In genomic region chr3:76646921-76647562, GRCh38 we compare ENCODE assay signal across 25 cellular contexts.
A peak's percentile ranks its signal among the peaks of the same experiment; 100 is the strongest.
DNase-seq lines count a peak whose midpoint lies in the region; ATAC-seq and TF ChIP-seq lines count a peak whose summit lies in the region.
"Had no signal": no experiment of that assay in that cellular context is flagged by ENCODE, and none has a peak within 500 bp of the region (broad histone marks: within the 10 kb centered on the region; RNA-seq: fewer than 3 reads in every experiment).

No MANE protein-coding gene starts in this region.

- no peaks in the 10 kb centered on the region for H3F3A ChIP-seq in OCI-LY1 (ENCODE audit: insufficient read depth, low read length)

- H3K4me3 ChIP-seq in OCI-LY1 (ENCODE audit: low read depth, low read length, poor library complexity, severe bottlenecking) (no peak overlapping the region), endodermal cell (ENCODE audit: low read length) (no peak overlapping the region), testis (peak overlapping the region in 1 of 2 donors; percentile 14)
- H3K4me3 ChIP-seq: sigmoid colon had no signal

- no peaks in the 10 kb centered on the region for H3K79me2 ChIP-seq in OCI-LY1 (ENCODE audit: insufficient read depth, low read length)

- H4K20me1 ChIP-seq in OCI-LY1 (ENCODE audit: insufficient read depth, low read length): no peaks in the 10 kb centered on the region

- no peaks in the 10 kb centered on the region for H3K9me2 ChIP-seq in OCI-LY1 (ENCODE audit: low read depth, low read length)

- H3K9ac ChIP-seq in OCI-LY1 (ENCODE audit: low read length): no peak overlapping the region
- H3K9ac ChIP-seq in endodermal cell (ENCODE audit: extremely low read depth, low read length, poor library complexity, severe bottlenecking): no peak overlapping the region

- H3K4me3 Mint-ChIP-seq in activated CD8-positive, alpha-beta T cell treated with anti-CD3 and anti-CD28 coated beads for 36 hours: no peak overlapping the region
- no peak overlapping the region for H3K4me3 Mint-ChIP-seq in activated CD8-positive, alpha-beta T cell treated with anti-CD3 and anti-CD28 coated beads, Interleukin-2, amount 10 ng/mL, durations not matched to agents 7 days and 5 days
- H3K4me3 Mint-ChIP-seq in endodermal cell (no peak overlapping the region), osteocyte (ENCODE audit: unreplicated experiment) (no peak overlapping the region)
- H3K4me3 Mint-ChIP-seq in activated CD8-positive, alpha-beta memory T cell treated with anti-CD3 and anti-CD28 coated beads, Interleukin-2, amount 10 ng/mL, durations not matched to agents 7 days and 5 days: no peak overlapping the region
- H3K4me3 Mint-ChIP-seq: activated CD4-positive, alpha-beta memory T cell treated with anti-CD3 and anti-CD28 coated beads, Interleukin-2, amount 10 ng/mL, durations not matched to agents 7 days and 5 days; brain; CD8-positive, alpha-beta memory T cell; dendritic cell treated with granulocyte-macrophage colony-stimulating factor and Interleukin-4, amounts not matched to agents 40 ng/mL and 50 ng/mL, for 4 days; stimulated activated naive CD8-positive, alpha-beta T cell treated with anti-CD3 and anti-CD28 coated beads, Interleukin-15, Interleukin-2, amounts not matched to agents 100 ng/mL and 50 ng/mL, for 24 hours; T-cell had no signal

- H3K4me1 Mint-ChIP-seq in activated CD8-positive, alpha-beta T cell treated with anti-CD3 and anti-CD28 coated beads for 36 hours (ENCODE audit: low read depth): no peaks in the 10 kb centered on the region
- no peaks in the 10 kb centered on the region for H3K4me1 Mint-ChIP-seq in activated CD8-positive, alpha-beta T cell treated with anti-CD3 and anti-CD28 coated beads, Interleukin-2, amount 10 ng/mL, durations not matched to agents 7 days and 5 days (ENCODE audit: low read depth)
- H3K4me1 Mint-ChIP-seq in endodermal cell: peaks cover 10% of the 10 kb centered on the region
- no peaks in the 10 kb centered on the region for H3K4me1 Mint-ChIP-seq in activated CD8-positive, alpha-beta memory T cell treated with anti-CD3 and anti-CD28 coated beads, Interleukin-2, amount 10 ng/mL, durations not matched to agents 7 days and 5 days
- H3K4me1 Mint-ChIP-seq in osteocyte (ENCODE audit: unreplicated experiment): no peaks in the 10 kb centered on the region
- H3K4me1 Mint-ChIP-seq: activated CD4-positive, alpha-beta memory T cell treated with anti-CD3 and anti-CD28 coated beads, Interleukin-2, amount 10 ng/mL, durations not matched to agents 7 days and 5 days; brain; CD8-positive, alpha-beta memory T cell; T-cell had no signal

- H3K27me3 ChIP-seq in OCI-LY1 (ENCODE audit: insufficient read depth, low read length) (no peaks in the 10 kb centered on the region), endodermal cell (ENCODE audit: control insufficient read depth, insufficient read depth, low read length, poor library complexity, severe bottlenecking) (no peaks in the 10 kb centered on the region), testis (no peaks in the 10 kb centered on the region)
- H3K27me3 ChIP-seq: foreskin keratinocyte, sigmoid colon had no signal

- H3K9me3 ChIP-seq in OCI-LY1 (ENCODE audit: low read length) (no peaks in the 10 kb centered on the region), endodermal cell (ENCODE audit: control insufficient read depth, low read length) (no peaks in the 10 kb centered on the region), testis (no peaks in the 10 kb centered on the region)
- H3K9me3 ChIP-seq: sigmoid colon had no signal

- POLR2A ChIA-PET in activated CD8-positive, alpha-beta T cell treated with anti-CD3 and anti-CD28 coated beads for 36 hours (lab: Charles Lee): no interaction called here
- POLR2A ChIA-PET in activated CD8-positive, alpha-beta T cell treated with anti-CD3 and anti-CD28 coated beads, Interleukin-2, amount 10 ng/mL, durations not matched to agents 7 days and 5 days (lab: Charles Lee): no interaction called here

- no peak overlapping the region for H2AFZ ChIP-seq in OCI-LY1 (ENCODE audit: low read length)

- H3K27me3 Mint-ChIP-seq in activated CD8-positive, alpha-beta T cell treated with anti-CD3 and anti-CD28 coated beads for 36 hours: no peaks in the 10 kb centered on the region
- H3K27me3 Mint-ChIP-seq in activated CD8-positive, alpha-beta T cell treated with anti-CD3 and anti-CD28 coated beads, Interleukin-2, amount 10 ng/mL, durations not matched to agents 7 days and 5 days (ENCODE audit: low read depth): no peaks in the 10 kb centered on the region
- H3K27me3 Mint-ChIP-seq in endodermal cell (ENCODE audit: insufficient read depth) (no peaks in the 10 kb centered on the region), osteocyte (ENCODE audit: unreplicated experiment) (peaks cover 12% of the 10 kb centered on the region)
- H3K27me3 Mint-ChIP-seq in activated CD8-positive, alpha-beta memory T cell treated with anti-CD3 and anti-CD28 coated beads, Interleukin-2, amount 10 ng/mL, durations not matched to agents 7 days and 5 days: no peaks in the 10 kb centered on the region
- H3K27me3 Mint-ChIP-seq: activated CD4-positive, alpha-beta memory T cell treated with anti-CD3 and anti-CD28 coated beads, Interleukin-2, amount 10 ng/mL, durations not matched to agents 7 days and 5 days; CD8-positive, alpha-beta memory T cell; dendritic cell treated with granulocyte-macrophage colony-stimulating factor and Interleukin-4, amounts not matched to agents 40 ng/mL and 50 ng/mL, for 4 days; stimulated activated naive CD8-positive, alpha-beta T cell treated with anti-CD3 and anti-CD28 coated beads, Interleukin-15, Interleukin-2, amounts not matched to agents 100 ng/mL and 50 ng/mL, for 24 hours; T-cell had no signal

- ATAC-seq in activated CD8-positive, alpha-beta T cell treated with anti-CD3 and anti-CD28 coated beads for 36 hours: no peak
- no peak for ATAC-seq in activated CD8-positive, alpha-beta T cell treated with anti-CD3 and anti-CD28 coated beads, Interleukin-2, amount 10 ng/mL, durations not matched to agents 7 days and 5 days
- no peak for ATAC-seq in activated CD8-positive, alpha-beta memory T cell treated with anti-CD3 and anti-CD28 coated beads, Interleukin-2, amount 10 ng/mL, durations not matched to agents 7 days and 5 days
- ATAC-seq: activated naive CD4-positive, alpha-beta T cell treated with anti-CD3 and anti-CD28 coated beads, Interleukin-2, amount 50 U/mL, for 72 hours; foreskin keratinocyte; left ventricle myocardium superior; T-cell had no signal

- no peaks in the 10 kb centered on the region for H3K36me3 Mint-ChIP-seq in activated CD8-positive, alpha-beta T cell treated with anti-CD3 and anti-CD28 coated beads for 36 hours (ENCODE audit: low read depth)
- H3K36me3 Mint-ChIP-seq in activated CD8-positive, alpha-beta T cell treated with anti-CD3 and anti-CD28 coated beads, Interleukin-2, amount 10 ng/mL, durations not matched to agents 7 days and 5 days (ENCODE audit: low read depth): no peaks in the 10 kb centered on the region
- no peaks in the 10 kb centered on the region for H3K36me3 Mint-ChIP-seq in endodermal cell (ENCODE audit: low read depth)
- no peaks in the 10 kb centered on the region for H3K36me3 Mint-ChIP-seq in activated CD8-positive, alpha-beta memory T cell treated with anti-CD3 and anti-CD28 coated beads, Interleukin-2, amount 10 ng/mL, durations not matched to agents 7 days and 5 days
- H3K36me3 Mint-ChIP-seq in osteocyte (ENCODE audit: unreplicated experiment): no peaks in the 10 kb centered on the region
- H3K36me3 Mint-ChIP-seq: brain; CD8-positive, alpha-beta memory T cell; T-cell had no signal

- intact Hi-C loops in activated CD8-positive, alpha-beta T cell treated with anti-CD3 and anti-CD28 coated beads for 36 hours (cut with micrococcal nuclease): no loop called here
- intact Hi-C loops in testis (cut with DNase I; ENCODE audit: low total_unique reads): no loop called here

- WGBS in endodermal cell (ENCODE audit: insufficient coverage in 1 of 2, insufficient read length in 1 of 2), 2 experiments: 94 to 100% methylated on average over 2 to 13 of the region's 13 CpGs
- 52 to 67% methylated on average over 13 of the region's 13 CpGs for WGBS in testis, 2 donors

- no peak overlapping the region for H3K4me2 ChIP-seq in OCI-LY1 (ENCODE audit: low read length)

- CTCF ChIA-PET in activated CD8-positive, alpha-beta T cell treated with anti-CD3 and anti-CD28 coated beads for 36 hours (lab: Charles Lee): interaction anchor here (0.9 kb wide), 1 partner anchor 90 kb away, joined by 3 read pairs; no protein-coding TSS in a partner anchor
- CTCF ChIA-PET in activated CD8-positive, alpha-beta T cell treated with anti-CD3 and anti-CD28 coated beads, Interleukin-2, amount 10 ng/mL, durations not matched to agents 7 days and 5 days (lab: Charles Lee): no interaction called here
- CTCF ChIA-PET in activated CD8-positive, alpha-beta memory T cell treated with anti-CD3 and anti-CD28 coated beads, Interleukin-2, amount 10 ng/mL, durations not matched to agents 7 days and 5 days (lab: Charles Lee): no interaction called here

- peak; percentile 12 for TF ChIP-seq CTCF in activated CD8-positive, alpha-beta T cell treated with anti-CD3 and anti-CD28 coated beads for 36 hours (IDR thresholded peaks at IDR 0.05)
- TF ChIP-seq CTCF in OCI-LY1 (IDR thresholded peaks at IDR 0.05; ENCODE audit: low read length): peak; percentile 42; the same call in 1 of the 2 replicates
- TF ChIP-seq CTCF in endodermal cell (conservative IDR thresholded peaks at IDR 0.05): peak; percentile 70
- TF ChIP-seq CTCF in testis (IDR thresholded peaks at IDR 0.05): peak in 1 of 3 experiments; percentile 13
- TF ChIP-seq CTCF in osteocyte (IDR thresholded peaks at IDR 0.05): no peak

- no peaks in the 10 kb centered on the region for H3K36me3 ChIP-seq in OCI-LY1 (ENCODE audit: insufficient read depth, low read length)
- no peaks in the 10 kb centered on the region for H3K36me3 ChIP-seq in endodermal cell (ENCODE audit: control insufficient read depth, insufficient read depth, low read length)
- no peaks in the 10 kb centered on the region for H3K36me3 ChIP-seq in testis (ENCODE audit: low read depth, missing control alignments)
- H3K36me3 ChIP-seq: sigmoid colon had no signal

- no peak for TF ChIP-seq POLR2A in testis (IDR thresholded peaks at IDR 0.05)

- H3K4me1 ChIP-seq in OCI-LY1 (ENCODE audit: insufficient read depth, low read length, severe bottlenecking) (no peaks in the 10 kb centered on the region), endodermal cell (ENCODE audit: control insufficient read depth, insufficient read depth, low read length) (no peaks in the 10 kb centered on the region), testis (no peaks in the 10 kb centered on the region)
- H3K4me1 ChIP-seq: foreskin keratinocyte, sigmoid colon had no signal

- DNase-seq in activated CD8-positive, alpha-beta T cell treated with anti-CD3 and anti-CD28 coated beads for 36 hours: no peak
- no peak for DNase-seq in activated CD8-positive, alpha-beta T cell treated with anti-CD3 and anti-CD28 coated beads, Interleukin-2, amount 10 ng/mL, durations not matched to agents 7 days and 5 days
- DNase-seq in endodermal cell (peak; percentile 82), testis (peak; percentile 60), osteocyte (ENCODE audit: extremely low spot score, unreplicated experiment) (no peak), NCI-H2107 (lab: John Stamatoyannopoulos, UW) (no peak)
- DNase-seq in activated CD8-positive, alpha-beta memory T cell treated with anti-CD3 and anti-CD28 coated beads, Interleukin-2, amount 10 ng/mL, durations not matched to agents 7 days and 5 days: no peak
- DNase-seq: activated CD4-positive, alpha-beta memory T cell treated with anti-CD3 and anti-CD28 coated beads, Interleukin-2, amount 10 ng/mL, durations not matched to agents 7 days and 5 days; activated T-cell treated with anti-CD3 and anti-CD28 coated beads, Interleukin-2, amount 50 U/mL, for 48 hours; CD8-positive, alpha-beta memory T cell; foreskin keratinocyte; Kasumi-1; left ventricle myocardium superior; NCI-H1436 treated with DMSO at 0.1 percent for 48 hours; NCI-H2227 treated with DMSO at 0.1 percent for 48 hours; NK-92 treated with Interleukin-12 subunit alpha and Interleukin-12 subunit beta, amount 100 ng/mL, for 24 hours; occipital lobe; sigmoid colon; T-cell; trophoblast cell had no signal

- H3K9me3 Mint-ChIP-seq in activated CD8-positive, alpha-beta T cell treated with anti-CD3 and anti-CD28 coated beads for 36 hours: peaks cover 9% of the 10 kb centered on the region
- no peaks in the 10 kb centered on the region for H3K9me3 Mint-ChIP-seq in activated CD8-positive, alpha-beta T cell treated with anti-CD3 and anti-CD28 coated beads, Interleukin-2, amount 10 ng/mL, durations not matched to agents 7 days and 5 days (ENCODE audit: insufficient read depth)
- H3K9me3 Mint-ChIP-seq in endodermal cell (no peaks in the 10 kb centered on the region), osteocyte (ENCODE audit: unreplicated experiment) (no peaks in the 10 kb centered on the region)
- H3K9me3 Mint-ChIP-seq in activated CD8-positive, alpha-beta memory T cell treated with anti-CD3 and anti-CD28 coated beads, Interleukin-2, amount 10 ng/mL, durations not matched to agents 7 days and 5 days (ENCODE audit: low read depth): peaks cover 10% of the 10 kb centered on the region
- H3K9me3 Mint-ChIP-seq: brain; dendritic cell treated with granulocyte-macrophage colony-stimulating factor and Interleukin-4, amounts not matched to agents 40 ng/mL and 50 ng/mL, for 4 days had no signal

- no peak overlapping the region for H3K27ac Mint-ChIP-seq in activated CD8-positive, alpha-beta T cell treated with anti-CD3 and anti-CD28 coated beads for 36 hours
- H3K27ac Mint-ChIP-seq in activated CD8-positive, alpha-beta T cell treated with anti-CD3 and anti-CD28 coated beads, Interleukin-2, amount 10 ng/mL, durations not matched to agents 7 days and 5 days: no peak overlapping the region
- H3K27ac Mint-ChIP-seq in endodermal cell: peak overlapping the region; percentile 76
- H3K27ac Mint-ChIP-seq in activated CD8-positive, alpha-beta memory T cell treated with anti-CD3 and anti-CD28 coated beads, Interleukin-2, amount 10 ng/mL, durations not matched to agents 7 days and 5 days: no peak overlapping the region
- H3K27ac Mint-ChIP-seq in osteocyte (ENCODE audit: unreplicated experiment): no peak overlapping the region
- H3K27ac Mint-ChIP-seq: activated CD4-positive, alpha-beta memory T cell treated with anti-CD3 and anti-CD28 coated beads, Interleukin-2, amount 10 ng/mL, durations not matched to agents 7 days and 5 days; activated naive CD4-positive, alpha-beta T cell treated with anti-CD3 and anti-CD28 coated beads, Interleukin-2, amount 50 U/mL, for 72 hours; brain; CD8-positive, alpha-beta memory T cell; dendritic cell treated with granulocyte-macrophage colony-stimulating factor and Interleukin-4, amounts not matched to agents 40 ng/mL and 50 ng/mL, for 4 days; stimulated activated naive CD8-positive, alpha-beta T cell treated with anti-CD3 and anti-CD28 coated beads, Interleukin-15, Interleukin-2, amounts not matched to agents 100 ng/mL and 50 ng/mL, for 24 hours; T-cell had no signal

- H3K27ac ChIP-seq in OCI-LY1 (ENCODE audit: low read depth, low read length, poor library complexity, severe bottlenecking): no peak overlapping the region
- no peak overlapping the region for H3K27ac ChIP-seq in endodermal cell (ENCODE audit: low read depth, low read length)
- H3K27ac ChIP-seq in testis: no peak overlapping the region
- H3K27ac ChIP-seq: foreskin keratinocyte, sigmoid colon had no signal

Comparison
In these comparisons a context has a peak if more than half of its experiments do, and no peak if none do; other contexts are left out.
1. DNase-seq: peak in endodermal cell (single experiment) and testis (single experiment); none in activated CD8-positive, alpha-beta T cell treated with anti-CD3 and anti-CD28 coated beads for 36 hours (single experiment), activated CD8-positive, alpha-beta T cell treated with anti-CD3 and anti-CD28 coated beads, Interleukin-2, amount 10 ng/mL, durations not matched to agents 7 days and 5 days (single experiment), activated CD8-positive, alpha-beta memory T cell treated with anti-CD3 and anti-CD28 coated beads, Interleukin-2, amount 10 ng/mL, durations not matched to agents 7 days and 5 days (single experiment), osteocyte (single experiment) and NCI-H2107 (single experiment).